ENCODE assay signal across 12 cellular contexts in the genomic region with DNA sequence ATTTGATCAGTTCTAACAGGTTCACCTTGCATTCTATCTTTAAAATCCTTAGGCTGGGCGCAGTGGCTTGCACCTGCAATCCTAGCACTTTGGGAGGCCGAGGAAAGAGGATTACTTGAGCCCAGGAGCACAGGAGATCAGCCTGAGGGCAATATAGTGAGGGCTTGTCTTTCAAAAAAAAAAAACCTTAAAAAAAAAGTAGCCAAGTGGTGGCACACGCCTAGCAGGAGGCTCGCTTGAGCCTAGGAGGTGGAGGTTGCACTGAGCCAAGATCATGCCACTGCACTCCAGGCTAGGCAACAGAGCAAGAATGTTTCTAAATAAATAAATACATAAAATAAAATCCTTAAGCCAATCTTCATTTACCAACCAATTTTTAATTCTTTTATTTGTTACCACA.
DNase-seq lines count a peak whose midpoint lies in the region; ATAC-seq, FAIRE-seq and TF ChIP-seq lines count a peak whose summit lies in the region.
"Had no signal": no experiment of that assay in that cellular context is flagged by ENCODE, and none has a peak within 500 bp of the region (broad histone marks: within the 10 kb centered on the region; RNA-seq: fewer than 3 reads in every experiment).

No MANE protein-coding gene starts in this region.

- H3K4me2 ChIP-seq in KMS-11 (peak overlapping the region; percentile 38), GM12878 (ENCODE audit: control insufficient read depth, insufficient read depth) (peak overlapping the region; percentile 76)

- no peak for TF ChIP-seq CTCF in Calu3 (IDR thresholded peaks at IDR 0.05; ENCODE audit: unreplicated experiment)
- TF ChIP-seq CTCF in KMS-11 (conservative IDR thresholded peaks at IDR 0.05; ENCODE audit: low read depth, low read length) = no peak
- TF ChIP-seq CTCF in GM12878 (IDR thresholded peaks at IDR 0.05 in 2 of 3, conservative IDR thresholded peaks at IDR 0.05 in 1 of 3; ENCODE audit: control insufficient read depth in 2 of 3, extremely low read depth in 1 of 3, insufficient read depth in 1 of 3, low read depth in 3 of 3, low read length in 3 of 3) = no peak
- TF ChIP-seq CTCF in RWPE1 (conservative IDR thresholded peaks at IDR 0.05; ENCODE audit: low read depth) = no peak
- TF ChIP-seq CTCF in GM20000 (IDR thresholded peaks at IDR 0.05; ENCODE audit: extremely low read depth, missing control alignments) = no peak

- in situ Hi-C loops in GM12878 (cut with MboI) = no loop called here

- H3K4me1 ChIP-seq in KMS-11 (ENCODE audit: low read depth, poor library complexity, severe bottlenecking) (peaks cover 24% of the 10 kb centered on the region), GM12878 (ENCODE audit: control insufficient read depth, insufficient read depth, low read length) (peaks cover 4% of the 10 kb centered on the region; the same call in 1 of the 2 replicates)

- no peaks in the 10 kb centered on the region for H3K9me3 Mint-ChIP-seq in Calu3 (ENCODE audit: low read depth, unreplicated experiment)
- H3K9me3 Mint-ChIP-seq in natural killer cell treated with Interleukin-12 subunit alpha and Interleukin-12 subunit beta and Interleukin-15 and Interleukin-18, amount 100 ng/mL, for 72 hours = no peaks in the 10 kb centered on the region

- peaks cover 43% of the 10 kb centered on the region for H3K36me3 Mint-ChIP-seq in Calu3 (ENCODE audit: insufficient read depth, unreplicated experiment)
- peaks cover 20% of the 10 kb centered on the region for H3K36me3 Mint-ChIP-seq in natural killer cell treated with Interleukin-12 subunit alpha and Interleukin-12 subunit beta and Interleukin-15 and Interleukin-18, amount 100 ng/mL, for 72 hours

- H3K27me3 ChIP-seq in KMS-11 (ENCODE audit: insufficient read depth, low read depth) = no peaks in the 10 kb centered on the region
- no peaks in the 10 kb centered on the region for H3K27me3 ChIP-seq in GM12878 (replicated peaks in 1 of 2; ENCODE audit: control insufficient read depth in 2 of 2, insufficient read depth in 2 of 2, low read length in 1 of 2)

- SMC1A ChIA-PET in GM12878 (lab: Charles Lee; ENCODE audit: uncharacterized antibody, unreplicated experiment) = no interaction called here

- DNase-seq in Calu3 (no peak), GM12878 (ENCODE audit: low read depth, low spot score) (no peak), RWPE1 (ENCODE audit: low spot score) (no peak), GM20000 (ENCODE audit: low spot score) (no peak)
- no peak for DNase-seq in natural killer cell treated with Interleukin-12 subunit alpha and Interleukin-12 subunit beta and Interleukin-15 and Interleukin-18, amount 100 ng/mL, for 72 hours (ENCODE audit: low spot score)
- DNase-seq: DMS153; NCI-H2029 treated with DMSO at 0.1 percent for 48 hours; NK-92 treated with Interleukin-12 subunit alpha and Interleukin-12 subunit beta, amount 100 ng/mL, for 24 hours; T-helper 1 cell had no signal

- no peak for TF ChIP-seq POLR2A in GM12878 (IDR thresholded peaks at IDR 0.05; ENCODE audit: low read depth, low read length)

- H3K79me2 ChIP-seq in KMS-11 (ENCODE audit: insufficient read depth, low read depth) (peaks cover 17% of the 10 kb centered on the region), GM12878 (ENCODE audit: control insufficient read depth, insufficient read depth, low read length) (peaks cover 27% of the 10 kb centered on the region)

- no peaks in the 10 kb centered on the region for H3K27me3 Mint-ChIP-seq in Calu3 (ENCODE audit: unreplicated experiment)
- H3K27me3 Mint-ChIP-seq in natural killer cell treated with Interleukin-12 subunit alpha and Interleukin-12 subunit beta and Interleukin-15 and Interleukin-18, amount 100 ng/mL, for 72 hours = no peaks in the 10 kb centered on the region

- H3K4me3 ChIP-seq in KMS-11 (IDR thresholded peaks at IDR 0.05; ENCODE audit: insufficient read depth, low read depth, low read length) (no peak overlapping the region), GM12878 (peak overlapping the region; percentile 57; the same call in 1 of the 2 replicates)

- H4K20me1 ChIP-seq in KMS-11 (ENCODE audit: insufficient read depth) = no peaks in the 10 kb centered on the region
- no peaks in the 10 kb centered on the region for H4K20me1 ChIP-seq in GM12878 (ENCODE audit: control insufficient read depth, insufficient read depth)

- BruUV-seq in Calu3 (replicated peaks; lab: Mats Ljungman, UMichigan) = no TSS peak
- BruUV-seq in GM12878 (replicated peaks; lab: Mats Ljungman, UMichigan) = no TSS peak

- no peak for FAIRE-seq in GM12878 (lab: Jason Lieb, UNC)

- H3K27ac ChIP-seq in KMS-11 (peak overlapping the region; percentile 89; the same call in 1 of the 2 replicates), GM12878 (ENCODE audit: control insufficient read depth, insufficient read depth) (peak overlapping the region; percentile 80), RWPE1 (no peak overlapping the region)

- intact Hi-C loops in Calu3 (cut with micrococcal nuclease; ENCODE audit: unreplicated experiment) = no loop called here
- intact Hi-C loops in GM12878 (cut with micrococcal nuclease; ENCODE audit: unreplicated experiment) = no loop called here

- H3K9ac ChIP-seq in KMS-11 (no peak overlapping the region; the same call in 1 of the 2 replicates), GM12878 (ENCODE audit: control insufficient read depth, insufficient read depth, low read length) (peak overlapping the region; percentile 77; the same call in 1 of the 2 replicates)

- H3K4me1 Mint-ChIP-seq in Calu3 (ENCODE audit: low read depth, unreplicated experiment) = peaks cover 9% of the 10 kb centered on the region
- H3K4me1 Mint-ChIP-seq in natural killer cell treated with Interleukin-12 subunit alpha and Interleukin-12 subunit beta and Interleukin-15 and Interleukin-18, amount 100 ng/mL, for 72 hours (ENCODE audit: low read depth in 2 of 2) = peaks cover 23 to 30% of the 10 kb centered on the region in 2 donors

- no peaks in the 10 kb centered on the region for H3K9me3 ChIP-seq in GM12878 (replicated peaks; ENCODE audit: control insufficient read depth, insufficient read depth, low read length)

- 90% methylated on average over 4 of the region's 4 CpGs for WGBS in GM12878 (ENCODE audit: insufficient coverage, insufficient replicate concordance, low lambda C conversion rate, missing lambda C conversion rate)

- RAD21 ChIA-PET in GM12878 (lab: Charles Lee; ENCODE audit: unreplicated experiment) = no interaction called here

- no peak for TF ChIP-seq RAD21 in GM12878 (IDR thresholded peaks at IDR 0.05; ENCODE audit: insufficient read depth, low read depth, low read length)

- H3K27ac Mint-ChIP-seq in Calu3 (ENCODE audit: unreplicated experiment) = no peak overlapping the region
- no peak overlapping the region for H3K27ac Mint-ChIP-seq in natural killer cell treated with Interleukin-12 subunit alpha and Interleukin-12 subunit beta and Interleukin-15 and Interleukin-18, amount 100 ng/mL, for 72 hours

- TF ChIP-seq EP300 in GM12878 (IDR thresholded peaks at IDR 0.05; ENCODE audit: borderline replicate concordance in 1 of 2, control insufficient read depth in 1 of 2, low read depth in 2 of 2, low read length in 2 of 2) = no peak

- ATAC-seq in GM12878 (no peak), HG03095 (IDR thresholded peaks at IDR 0.05; ENCODE audit: unreplicated experiment) (no peak), GM21526 (IDR thresholded peaks at IDR 0.05; ENCODE audit: low FRiP score, unreplicated experiment) (no peak)
- no peak for ATAC-seq in natural killer cell treated with Interleukin-12 subunit alpha and Interleukin-12 subunit beta and Interleukin-15 and Interleukin-18, amount 100 ng/mL, for 72 hours

- POLR2A ChIA-PET in GM12878 (lab: Charles Lee) = no interaction called here
- POLR2A ChIA-PET in RWPE1 (lab: Yijun Ruan, JAX; ENCODE audit: low non-redundant PET) = no interaction called here

- H3K36me3 ChIP-seq in KMS-11 (ENCODE audit: insufficient read depth) (peaks cover 13% of the 10 kb centered on the region), GM12878 (ENCODE audit: control insufficient read depth in 2 of 2, insufficient read depth in 2 of 2, low read length in 1 of 2) (peaks cover 0 to 5% of the 10 kb centered on the region in 2 experiments; a peak in 2 of 4 replicates)

- H3K4me3 Mint-ChIP-seq in Calu3 (ENCODE audit: low read depth, unreplicated experiment) = peak overlapping the region; percentile 80
- H3K4me3 Mint-ChIP-seq in natural killer cell treated with Interleukin-12 subunit alpha and Interleukin-12 subunit beta and Interleukin-15 and Interleukin-18, amount 100 ng/mL, for 72 hours = peak overlapping the region; percentile 91

- peak overlapping the region; percentile 69 for H2AFZ ChIP-seq in KMS-11 (ENCODE audit: low read depth)
- no peak overlapping the region for H2AFZ ChIP-seq in GM12878 (ENCODE audit: control insufficient read depth, low read depth, low read length)

- CTCF ChIA-PET in Calu3 (lab: Charles Lee) (no interaction called here), GM12878 (lab: Yijun Ruan, JAX) (no interaction called here), RWPE1 (lab: Yijun Ruan, JAX) (no interaction called here)

TF ChIP-seq in GM12878, 131 proteins besides CTCF, POLR2A, EP300 and RAD21 (continues in another document):
- no peak for TF ChIP-seq MYC (IDR thresholded peaks at IDR 0.05; ENCODE audit: insufficient read depth, insufficient read length, insufficient replicate concordance, low read length, severe bottlenecking)
- no peak for TF ChIP-seq SREBF1 (IDR thresholded peaks at IDR 0.05; ENCODE audit: low read length)
- peak; percentile 20; the same call in 1 of the 2 replicates for TF ChIP-seq SPI1 (IDR thresholded peaks at IDR 0.05; ENCODE audit: borderline replicate concordance, insufficient read depth, low read depth, low read length)
- no peak for TF ChIP-seq IKZF2 (IDR thresholded peaks at IDR 0.05)
- TF ChIP-seq, protein P1, sequence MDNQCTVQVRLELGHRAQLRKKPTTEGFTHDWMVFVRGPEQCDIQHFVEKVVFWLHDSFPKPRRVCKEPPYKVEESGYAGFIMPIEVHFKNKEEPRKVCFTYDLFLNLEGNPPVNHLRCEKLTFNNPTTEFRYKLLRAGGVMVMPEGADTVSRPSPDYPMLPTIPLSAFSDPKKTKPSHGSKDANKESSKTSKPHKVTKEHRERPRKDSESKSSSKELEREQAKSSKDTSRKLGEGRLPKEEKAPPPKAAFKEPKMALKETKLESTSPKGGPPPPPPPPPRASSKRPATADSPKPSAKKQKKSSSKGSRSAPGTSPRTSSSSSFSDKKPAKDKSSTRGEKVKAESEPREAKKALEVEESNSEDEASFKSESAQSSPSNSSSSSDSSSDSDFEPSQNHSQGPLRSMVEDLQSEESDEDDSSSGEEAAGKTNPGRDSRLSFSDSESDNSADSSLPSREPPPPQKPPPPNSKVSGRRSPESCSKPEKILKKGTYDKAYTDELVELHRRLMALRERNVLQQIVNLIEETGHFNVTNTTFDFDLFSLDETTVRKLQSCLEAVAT (IDR thresholded peaks at IDR 0.05) = peak; percentile 69; the same call in 1 of the 2 replicates
